Comparison of ENCODE assay signal across 8 cellular contexts in the genomic region with DNA sequence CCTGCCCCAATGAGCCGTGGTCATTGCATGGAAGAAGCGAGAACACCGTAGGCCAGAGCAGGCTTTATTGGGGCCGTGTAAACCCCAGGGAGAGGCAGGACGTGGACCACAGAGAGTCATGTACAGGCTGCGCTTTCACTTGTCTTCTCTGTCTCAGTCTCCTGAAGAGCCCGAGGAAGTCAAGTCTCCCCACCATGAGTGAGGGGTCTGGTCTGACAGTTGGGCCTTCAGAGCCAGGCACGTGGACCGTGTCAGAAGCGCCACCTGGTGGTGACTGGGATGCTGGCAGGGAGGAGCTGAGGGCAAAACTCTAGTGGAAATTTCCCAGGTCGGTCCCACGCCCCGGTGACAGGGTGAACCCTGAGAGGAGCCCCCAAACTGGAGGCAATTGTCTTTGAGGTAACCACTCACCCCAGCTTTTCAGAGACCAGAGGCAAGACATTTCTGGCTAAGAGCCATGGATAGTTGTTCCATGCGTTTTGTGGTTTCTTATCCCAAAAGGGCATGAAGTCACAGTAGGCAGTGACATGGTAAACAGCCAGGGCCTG. TPM values are rescaled to one million over a fixed set of nuclear protein-coding genes. Genes with fewer than 3 reads are reported as not detected.
DNase-seq lines count a peak whose midpoint lies in the region; ATAC-seq, FAIRE-seq and TF ChIP-seq lines count a peak whose summit lies in the region.

No MANE protein-coding gene starts in this region.

- peak; percentile 60 for DNase-seq in 8988T
- peak; percentile 72 for DNase-seq in GM12892 (ENCODE audit: insufficient read length)
- DNase-seq in NCI-H748 treated with DMSO at 0.1 percent for 48 hours (lab: John Stamatoyannopoulos, UW): peak; percentile 4
- DNase-seq in activated CD8-positive, alpha-beta memory T cell treated with anti-CD3 and anti-CD28 coated beads, Interleukin-2, amount 50 U/mL, for 4 hours: peak; percentile 85
- DNase-seq in epidermal melanocyte (ENCODE audit: insufficient read length, low spot score): peak; percentile 70
- DNase-seq in naive thymus-derived CD8-positive, alpha-beta T cell: peak; percentile 58 to 88 (median 77)
- DNase-seq in stimulated activated naive B cell treated with anti-CD40 and anti-IgM and Interleukin-4, amounts not matched to agents 10 μg/mL and 1 μg/mL and 100 μg/mL, for 72 hours: peak; percentile 40

- peak; percentile 76 to 81 for ATAC-seq in naive thymus-derived CD8-positive, alpha-beta T cell
- ATAC-seq in stimulated activated naive B cell treated with anti-CD40 and anti-IgM and Interleukin-4, amounts not matched to agents 10 μg/mL and 1 μg/mL and 100 μg/mL, for 72 hours (replicated peaks): peak; percentile 69 to 73
- ATAC-seq in HG03439 (IDR thresholded peaks at IDR 0.05; ENCODE audit: unreplicated experiment): no peak

- H3K9me3 Mint-ChIP-seq in naive thymus-derived CD8-positive, alpha-beta T cell: no peaks in the 10 kb centered on the region
- H3K9me3 Mint-ChIP-seq in stimulated activated naive B cell treated with anti-CD40 and anti-IgM and Interleukin-4, amounts not matched to agents 10 μg/mL and 1 μg/mL and 100 μg/mL, for 72 hours: no peaks in the 10 kb centered on the region

- peaks cover 0 to 41% (median 2%) of the 10 kb centered on the region in 3 donors for H3K36me3 Mint-ChIP-seq in naive thymus-derived CD8-positive, alpha-beta T cell
- H3K36me3 Mint-ChIP-seq in stimulated activated naive B cell treated with anti-CD40 and anti-IgM and Interleukin-4, amounts not matched to agents 10 μg/mL and 1 μg/mL and 100 μg/mL, for 72 hours: peaks cover 22 to 47% of the 10 kb centered on the region in 2 donors

- no peak for TF ChIP-seq POLR2A in GM12892 (IDR thresholded peaks at IDR 0.05; ENCODE audit: low read depth, low read length)

- no peaks in the 10 kb centered on the region for H3K27me3 Mint-ChIP-seq in naive thymus-derived CD8-positive, alpha-beta T cell
- H3K27me3 Mint-ChIP-seq in stimulated activated naive B cell treated with anti-CD40 and anti-IgM and Interleukin-4, amounts not matched to agents 10 μg/mL and 1 μg/mL and 100 μg/mL, for 72 hours: no peaks in the 10 kb centered on the region

- POLR2A ChIA-PET in naive thymus-derived CD8-positive, alpha-beta T cell (lab: Charles Lee): interaction anchor here (1.0 to 4.8 kb wide), 7 partner anchors 11 to 296 kb away, joined by 3 to 59 read pairs (median 4); partner anchors contain the start of gene LTBP2

- peak overlapping the region in 9 of 10 donors; percentile 8 to 85 (median 72) for H3K27ac Mint-ChIP-seq in naive thymus-derived CD8-positive, alpha-beta T cell
- H3K27ac Mint-ChIP-seq in stimulated activated naive B cell treated with anti-CD40 and anti-IgM and Interleukin-4, amounts not matched to agents 10 μg/mL and 1 μg/mL and 100 μg/mL, for 72 hours: peak overlapping the region; percentile 79

- H3K4me3 Mint-ChIP-seq in naive thymus-derived CD8-positive, alpha-beta T cell: no peak overlapping the region
- H3K4me3 Mint-ChIP-seq in stimulated activated naive B cell treated with anti-CD40 and anti-IgM and Interleukin-4, amounts not matched to agents 10 μg/mL and 1 μg/mL and 100 μg/mL, for 72 hours: no peak overlapping the region

- H3K4me1 Mint-ChIP-seq in naive thymus-derived CD8-positive, alpha-beta T cell: peaks cover 0 to 22% (median 10%) of the 10 kb centered on the region in 4 donors
- H3K4me1 Mint-ChIP-seq in stimulated activated naive B cell treated with anti-CD40 and anti-IgM and Interleukin-4, amounts not matched to agents 10 μg/mL and 1 μg/mL and 100 μg/mL, for 72 hours: peaks cover 17 to 21% of the 10 kb centered on the region in 2 donors

- peak; percentile 9 for FAIRE-seq in GM12892 (lab: Jason Lieb, UNC)

RNA-seq across cellular contexts. Expression of gene RPS6KL1, which starts 17.4 kb away (rescaled TPM):
- 2.1 TPM for polyA plus RNA-seq in GM12892 (2012; ENCODE audit: missing spikeins)
- 1 to 10 TPM; 3.8 to 6.4 TPM for total RNA-seq in naive thymus-derived CD8-positive, alpha-beta T cell
- 1 to 10 TPM in 2 of 3 donors, under 1 TPM in 1; 0.50 to 3.6 (median 1.7) TPM for polyA plus RNA-seq in naive thymus-derived CD8-positive, alpha-beta T cell

RNA-seq across cellular contexts. Expression of gene DLST, which starts 24.0 kb away (rescaled TPM):
- 65.7 TPM for polyA plus RNA-seq in GM12892 (2012; ENCODE audit: missing spikeins)
- total RNA-seq in naive thymus-derived CD8-positive, alpha-beta T cell: 100 to 1,000 TPM; 118 to 120 TPM
- 1 to 10 TPM; 8.8 to 9.3 (median 8.9) TPM for polyA plus RNA-seq in naive thymus-derived CD8-positive, alpha-beta T cell

RNA-seq across cellular contexts. Expression of gene PROX2, which starts 29.7 kb away (rescaled TPM):
- 0.93 TPM for polyA plus RNA-seq in GM12892 (2012; ENCODE audit: missing spikeins)
- total RNA-seq in naive thymus-derived CD8-positive, alpha-beta T cell: under 1 TPM; 0.52 to 0.75 TPM
- polyA plus RNA-seq in naive thymus-derived CD8-positive, alpha-beta T cell: under 1 TPM; 0.12 to 0.50 (median 0.22) TPM

RNA-seq across cellular contexts. Expression of gene PGF, which starts 49.7 kb away (rescaled TPM):
- polyA plus RNA-seq in GM12892 (2012; ENCODE audit: missing spikeins): 2.2 TPM
- total RNA-seq in naive thymus-derived CD8-positive, alpha-beta T cell: not detected
- polyA plus RNA-seq in naive thymus-derived CD8-positive, alpha-beta T cell: under 1 TPM in 1 of 3 donors, not detected in 2; 0.13 TPM

Comparison
In these comparisons a context has a peak if more than half of its experiments do, and no peak if none do; other contexts are left out.
1. DNase-seq: peak in every context shown above with its lines; median percentile 85 in activated CD8-positive, alpha-beta memory T cell treated with anti-CD3 and anti-CD28 coated beads, Interleukin-2, amount 50 U/mL, for 4 hours; 77 in naive thymus-derived CD8-positive, alpha-beta T cell; 72 in GM12892; 70 in epidermal melanocyte; 60 in 8988T; 40 in stimulated activated naive B cell treated with anti-CD40 and anti-IgM and Interleukin-4, amounts not matched to agents 10 μg/mL and 1 μg/mL and 100 μg/mL, for 72 hours; 4 in NCI-H748 treated with DMSO at 0.1 percent for 48 hours.